ENCODE assay signal across 1 cellular context in the genomic region with DNA sequence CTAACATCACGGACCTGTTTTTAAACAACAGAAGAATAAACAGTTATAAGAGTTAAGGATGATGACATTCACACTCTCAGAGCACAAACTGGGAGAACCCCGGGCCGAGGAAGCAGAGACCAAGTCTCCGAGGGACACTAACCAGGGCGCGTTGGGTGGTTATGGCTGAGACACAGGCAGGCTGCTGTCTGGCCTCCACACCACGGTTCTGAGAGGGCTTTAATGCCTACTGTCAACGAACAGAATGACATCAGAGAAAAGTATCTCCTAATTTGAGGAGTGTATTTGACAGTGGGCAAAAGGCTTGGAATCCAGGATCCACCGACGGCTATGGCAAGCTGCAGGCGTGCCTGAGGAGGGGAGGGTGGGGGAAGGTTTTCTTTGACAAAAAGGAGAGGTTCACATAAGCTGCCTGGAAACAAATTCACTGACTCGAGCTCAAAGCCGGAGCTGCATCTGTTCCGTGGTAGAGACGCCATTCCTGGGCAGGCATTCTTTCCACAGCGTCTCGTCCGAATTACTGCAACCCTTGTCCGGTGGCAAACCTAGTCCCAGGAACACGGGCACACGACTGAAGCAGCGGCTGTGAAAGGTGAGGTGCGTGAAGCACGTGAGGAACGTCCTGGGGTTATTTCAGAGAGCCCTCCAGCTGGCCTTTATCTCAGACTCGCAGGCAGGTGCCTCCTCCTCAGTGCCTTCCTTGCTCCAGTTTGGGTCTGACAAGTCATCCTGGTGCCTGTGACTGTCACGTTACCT.
TF ChIP-seq lines count a peak whose summit lies in the region.

No MANE protein-coding gene starts in this region.

TF ChIP-seq in HepG2, 621 proteins besides CTCF, POLR2A, EP300 and RAD21:
- TF ChIP-seq ZFP90 (CRISPR knock-in tag; IDR thresholded peaks at IDR 0.05; ENCODE audit: borderline replicate concordance): no peak
- no peak for TF ChIP-seq SOX6 (IDR thresholded peaks at IDR 0.05)
- TF ChIP-seq SOX6 (CRISPR knock-in tag; IDR thresholded peaks at IDR 0.05): no peak
- TF ChIP-seq TAF1 (CRISPR knock-in tag; IDR thresholded peaks at IDR 0.05): no peak
- no peak for TF ChIP-seq ZNF431 (CRISPR knock-in tag; IDR thresholded peaks at IDR 0.05; ENCODE audit: borderline replicate concordance, low read depth)
- no peak for TF ChIP-seq ZNF432 (CRISPR knock-in tag; IDR thresholded peaks at IDR 0.05; ENCODE audit: borderline replicate concordance)
- TF ChIP-seq SMAD9 (CRISPR knock-in tag; IDR thresholded peaks at IDR 0.05): no peak
- TF ChIP-seq, protein P1, sequence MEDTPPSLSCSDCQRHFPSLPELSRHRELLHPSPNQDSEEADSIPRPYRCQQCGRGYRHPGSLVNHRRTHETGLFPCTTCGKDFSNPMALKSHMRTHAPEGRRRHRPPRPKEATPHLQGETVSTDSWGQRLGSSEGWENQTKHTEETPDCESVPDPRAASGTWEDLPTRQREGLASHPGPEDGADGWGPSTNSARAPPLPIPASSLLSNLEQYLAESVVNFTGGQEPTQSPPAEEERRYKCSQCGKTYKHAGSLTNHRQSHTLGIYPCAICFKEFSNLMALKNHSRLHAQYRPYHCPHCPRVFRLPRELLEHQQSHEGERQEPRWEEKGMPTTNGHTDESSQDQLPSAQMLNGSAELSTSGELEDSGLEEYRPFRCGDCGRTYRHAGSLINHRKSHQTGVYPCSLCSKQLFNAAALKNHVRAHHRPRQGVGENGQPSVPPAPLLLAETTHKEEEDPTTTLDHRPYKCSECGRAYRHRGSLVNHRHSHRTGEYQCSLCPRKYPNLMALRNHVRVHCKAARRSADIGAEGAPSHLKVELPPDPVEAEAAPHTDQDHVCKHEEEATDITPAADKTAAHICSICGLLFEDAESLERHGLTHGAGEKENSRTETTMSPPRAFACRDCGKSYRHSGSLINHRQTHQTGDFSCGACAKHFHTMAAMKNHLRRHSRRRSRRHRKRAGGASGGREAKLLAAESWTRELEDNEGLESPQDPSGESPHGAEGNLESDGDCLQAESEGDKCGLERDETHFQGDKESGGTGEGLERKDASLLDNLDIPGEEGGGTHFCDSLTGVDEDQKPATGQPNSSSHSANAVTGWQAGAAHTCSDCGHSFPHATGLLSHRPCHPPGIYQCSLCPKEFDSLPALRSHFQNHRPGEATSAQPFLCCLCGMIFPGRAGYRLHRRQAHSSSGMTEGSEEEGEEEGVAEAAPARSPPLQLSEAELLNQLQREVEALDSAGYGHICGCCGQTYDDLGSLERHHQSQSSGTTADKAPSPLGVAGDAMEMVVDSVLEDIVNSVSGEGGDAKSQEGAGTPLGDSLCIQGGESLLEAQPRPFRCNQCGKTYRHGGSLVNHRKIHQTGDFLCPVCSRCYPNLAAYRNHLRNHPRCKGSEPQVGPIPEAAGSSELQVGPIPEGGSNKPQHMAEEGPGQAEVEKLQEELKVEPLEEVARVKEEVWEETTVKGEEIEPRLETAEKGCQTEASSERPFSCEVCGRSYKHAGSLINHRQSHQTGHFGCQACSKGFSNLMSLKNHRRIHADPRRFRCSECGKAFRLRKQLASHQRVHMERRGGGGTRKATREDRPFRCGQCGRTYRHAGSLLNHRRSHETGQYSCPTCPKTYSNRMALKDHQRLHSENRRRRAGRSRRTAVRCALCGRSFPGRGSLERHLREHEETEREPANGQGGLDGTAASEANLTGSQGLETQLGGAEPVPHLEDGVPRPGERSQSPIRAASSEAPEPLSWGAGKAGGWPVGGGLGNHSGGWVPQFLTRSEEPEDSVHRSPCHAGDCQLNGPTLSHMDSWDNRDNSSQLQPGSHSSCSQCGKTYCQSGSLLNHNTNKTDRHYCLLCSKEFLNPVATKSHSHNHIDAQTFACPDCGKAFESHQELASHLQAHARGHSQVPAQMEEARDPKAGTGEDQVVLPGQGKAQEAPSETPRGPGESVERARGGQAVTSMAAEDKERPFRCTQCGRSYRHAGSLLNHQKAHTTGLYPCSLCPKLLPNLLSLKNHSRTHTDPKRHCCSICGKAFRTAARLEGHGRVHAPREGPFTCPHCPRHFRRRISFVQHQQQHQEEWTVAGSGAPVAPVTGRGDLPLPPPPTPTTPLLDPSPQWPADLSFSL (CRISPR knock-in tag; IDR thresholded peaks at IDR 0.05): no peak
- TF ChIP-seq, protein P2, sequence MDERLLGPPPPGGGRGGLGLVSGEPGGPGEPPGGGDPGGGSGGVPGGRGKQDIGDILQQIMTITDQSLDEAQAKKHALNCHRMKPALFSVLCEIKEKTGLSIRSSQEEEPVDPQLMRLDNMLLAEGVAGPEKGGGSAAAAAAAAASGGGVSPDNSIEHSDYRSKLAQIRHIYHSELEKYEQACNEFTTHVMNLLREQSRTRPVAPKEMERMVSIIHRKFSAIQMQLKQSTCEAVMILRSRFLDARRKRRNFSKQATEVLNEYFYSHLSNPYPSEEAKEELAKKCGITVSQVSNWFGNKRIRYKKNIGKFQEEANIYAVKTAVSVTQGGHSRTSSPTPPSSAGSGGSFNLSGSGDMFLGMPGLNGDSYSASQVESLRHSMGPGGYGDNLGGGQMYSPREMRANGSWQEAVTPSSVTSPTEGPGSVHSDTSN (CRISPR knock-in tag; IDR thresholded peaks at IDR 0.05): no peak
- TF ChIP-seq DNMT1 (CRISPR knock-in tag; IDR thresholded peaks at IDR 0.05): no peak
